Comparison of ENCODE assay signal across 1 cellular context in the genomic region with DNA sequence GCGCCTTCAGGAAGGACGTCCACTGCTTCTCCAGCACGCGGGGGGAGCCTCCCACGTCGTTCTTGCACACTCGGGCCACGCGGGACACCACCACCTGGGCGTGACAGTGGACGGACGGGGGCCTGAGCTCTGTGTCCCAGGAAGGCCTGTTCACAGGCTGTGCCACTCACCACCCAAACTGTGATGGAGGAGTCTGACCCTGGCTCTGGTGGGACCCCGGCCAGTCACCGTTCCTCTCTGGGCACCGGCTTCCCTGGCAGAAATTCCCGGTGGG.
TF ChIP-seq lines count a peak whose summit lies in the region.

No MANE protein-coding gene starts in this region.

TF ChIP-seq in K562, 482 proteins besides CTCF, POLR2A, EP300 and RAD21:
- TF ChIP-seq SAFB (IDR thresholded peaks at IDR 0.05; ENCODE audit: borderline replicate concordance, low read depth, low read length) (peak; percentile 83; the same call in 1 of the 2 replicates), CAMTA2 (CRISPR knock-in tag; conservative IDR thresholded peaks at IDR 0.05) (no peak)
